27 cellular contexts compared by ENCODE assay signal in the genomic region with DNA sequence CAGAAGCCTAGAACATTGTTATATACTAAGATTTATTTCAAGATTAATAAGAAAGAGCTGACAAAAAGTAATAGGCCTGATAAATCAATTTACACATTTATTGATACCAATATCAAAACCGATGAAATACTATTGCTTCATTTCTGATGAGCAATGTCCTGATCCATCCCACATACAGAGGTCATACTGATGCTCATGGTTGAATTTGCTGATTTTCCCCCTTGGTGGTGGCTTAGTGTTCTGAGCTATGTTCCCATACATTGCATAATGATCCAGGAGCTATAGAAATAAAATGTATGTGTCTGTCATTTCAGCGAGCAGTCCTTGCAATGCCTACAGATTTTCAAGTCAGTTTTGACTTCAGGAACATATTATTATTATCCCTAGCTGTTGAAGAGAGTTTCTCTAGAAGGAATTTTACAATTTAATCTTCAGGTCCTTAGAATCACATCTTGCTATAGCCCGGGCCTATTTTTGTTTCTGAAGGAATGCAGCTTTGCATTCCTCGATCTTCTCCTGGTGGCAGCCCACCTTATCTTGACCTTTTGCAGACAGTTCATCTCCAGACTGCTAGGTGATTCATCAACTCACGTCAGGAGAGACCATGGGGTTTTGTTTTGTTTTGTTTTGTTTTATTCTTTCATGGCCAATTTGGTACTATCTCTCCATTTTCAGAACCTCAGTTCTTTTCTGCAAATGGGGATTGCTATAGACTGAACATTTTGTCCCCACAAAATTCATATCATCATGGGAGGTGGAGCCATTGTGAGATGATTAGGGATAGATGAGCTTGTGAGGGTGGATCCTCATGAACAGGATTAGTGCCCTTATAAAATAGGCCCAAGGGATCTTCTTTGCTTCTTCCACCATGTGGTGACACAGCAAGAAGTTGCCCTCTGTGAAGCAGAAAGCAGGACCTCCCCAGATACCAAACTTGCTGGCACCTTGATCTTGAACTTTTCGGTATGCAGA.
DNase-seq lines count a peak whose midpoint lies in the region; ATAC-seq and TF ChIP-seq lines count a peak whose summit lies in the region.
"Had no signal": no experiment of that assay in that cellular context is flagged by ENCODE, and none has a peak within 500 bp of the region (broad histone marks: within the 10 kb centered on the region; RNA-seq: fewer than 3 reads in every experiment).

No MANE protein-coding gene starts in this region.

- no peaks in the 10 kb centered on the region for H3K79me1 ChIP-seq in mesendoderm (ENCODE audit: low read length)

- WGBS in mesendoderm (ENCODE audit: extremely low coverage, insufficient coverage, low lambda C conversion rate), result no CpG with 5 or more reads among the region's 6 CpGs
- 82 to 85% methylated on average over 6 of the region's 6 CpGs for WGBS in thyroid gland, 2 donors

- H3K9ac ChIP-seq in mesendoderm (ENCODE audit: low read length), result no peak overlapping the region

- peaks cover 27% of the 10 kb centered on the region for H3K4me1 Mint-ChIP-seq in chondrocyte (ENCODE audit: low read depth)
- H3K4me1 Mint-ChIP-seq: CD4-positive, alpha-beta memory T cell; GM23338; WTC11 had no signal

- H3K27me3 Mint-ChIP-seq in chondrocyte (ENCODE audit: low read depth), result no peaks in the 10 kb centered on the region

- H3K36me3 Mint-ChIP-seq in chondrocyte (ENCODE audit: low read depth), result no peaks in the 10 kb centered on the region
- H3K36me3 Mint-ChIP-seq: CD4-positive, alpha-beta memory T cell; WTC11 had no signal

- H3K23ac ChIP-seq in mesendoderm (ENCODE audit: low read length), result no peak overlapping the region

- CTCF ChIA-PET in AG04450 (lab: Charles Lee), result interaction anchor here (0.7 kb wide), 1 partner anchor 562 kb away, joined by 3 read pairs; no protein-coding TSS in a partner anchor

- H3K27ac Mint-ChIP-seq in chondrocyte (ENCODE audit: unreplicated experiment), result peak overlapping the region; percentile 60
- H3K27ac Mint-ChIP-seq: activated CD8-positive, alpha-beta T cell treated with anti-CD3 and anti-CD28 coated beads, Interleukin-2, amount 10 ng/mL, durations not matched to agents 7 days and 5 days; activated naive CD4-positive, alpha-beta T cell treated with anti-CD3 and anti-CD28 coated beads for 36 hours; CD4-positive, alpha-beta memory T cell; GM23338; T-helper 2 cell treated with Interferon-gamma antibody and Interleukin-4, amounts not matched to agents 5 μg/mL and 100 μg/mL, for 36 hours; WTC11 had no signal

- no peak overlapping the region for H4K8ac ChIP-seq in mesendoderm (ENCODE audit: low read depth, low read length)

- H3K36me3 ChIP-seq in mesendoderm (ENCODE audit: control insufficient read depth, insufficient read depth, low read length), result no peaks in the 10 kb centered on the region
- no peaks in the 10 kb centered on the region for H3K36me3 ChIP-seq in thyroid gland
- H3K36me3 ChIP-seq: gastrocnemius medialis, spleen, uterus had no signal

- no peak overlapping the region for H2BK120ac ChIP-seq in mesendoderm (ENCODE audit: low read depth, low read length)

- TF ChIP-seq CTCF in AG04450 (IDR thresholded peaks at IDR 0.05; ENCODE audit: low read depth, low read length), result no peak
- no peak for TF ChIP-seq CTCF in chondrocyte (IDR thresholded peaks at IDR 0.05)
- TF ChIP-seq CTCF in thyroid gland (IDR thresholded peaks at IDR 0.05), result no peak

- POLR2A ChIA-PET in AG04450 (lab: Yijun Ruan, JAX), result interaction anchor here (0.6 to 1.0 kb wide), 2 partner anchors 17 to 21 kb away, joined by 3 to 4 read pairs; no protein-coding TSS in a partner anchor

- no peak overlapping the region for H2BK15ac ChIP-seq in mesendoderm (replicated peaks; ENCODE audit: low read depth)

- DNase-seq in AG04450 (ENCODE audit: low read depth, low spot score), result no peak
- DNase-seq in M059J (ENCODE audit: low read depth), result peak; percentile 57
- no peak for DNase-seq in chondrocyte (ENCODE audit: low spot score)
- DNase-seq in mesendoderm, result peak; percentile 35
- DNase-seq in DMS114 treated with DMSO at 0.1 percent for 48 hours (lab: John Stamatoyannopoulos, UW; ENCODE audit: unreplicated experiment), result no peak
- DNase-seq in cerebellar nuclear complex (lab: John Stamatoyannopoulos, UW), result no peak
- DNase-seq in thyroid gland, result no peak
- DNase-seq: activated CD8-positive, alpha-beta T cell treated with anti-CD3 and anti-CD28 coated beads, Interleukin-2, amount 10 ng/mL, durations not matched to agents 7 days and 5 days; activated naive CD4-positive, alpha-beta T cell treated with anti-CD3 and anti-CD28 coated beads for 36 hours; activated T-cell treated with anti-CD3 and anti-CD28 coated beads, Interleukin-2, amount 50 U/mL, for 4 hours; aorta; CD4-positive, alpha-beta memory T cell; cortex of kidney; DMS79; gastrocnemius medialis; midbrain; NCI-H1417; NCI-H526 treated with DMSO at 0.1 percent for 48 hours; psoas muscle; SIG-M5; spleen; stimulated activated CD8-positive, alpha-beta memory T cell treated with anti-CD3 and anti-CD28 coated beads, Interleukin-4, amount 100 ng/mL, for 48 hours; uterus had no signal

- no peak overlapping the region for H3K18ac ChIP-seq in mesendoderm (ENCODE audit: low read length)

- H2AK5ac ChIP-seq in mesendoderm (ENCODE audit: low read length), result no peak overlapping the region

- H3K56ac ChIP-seq in mesendoderm (ENCODE audit: low read length), result no peak overlapping the region

- ATAC-seq in GM18868 (IDR thresholded peaks at IDR 0.05; ENCODE audit: unreplicated experiment), result no peak
- ATAC-seq: activated CD8-positive, alpha-beta T cell treated with anti-CD3 and anti-CD28 coated beads, Interleukin-2, amount 10 ng/mL, durations not matched to agents 7 days and 5 days; activated T-cell treated with anti-CD3 and anti-CD28 coated beads, Interleukin-2, amount 50 U/mL, for 4 hours; gastrocnemius medialis; GM23338; psoas muscle; WTC11 had no signal

- no peaks in the 10 kb centered on the region for H3K27me3 ChIP-seq in AG04450 (ENCODE audit: control insufficient read depth, insufficient read depth, low read length)
- H3K27me3 ChIP-seq in mesendoderm (ENCODE audit: insufficient read depth, low read length, poor library complexity), result no peaks in the 10 kb centered on the region
- no peaks in the 10 kb centered on the region for H3K27me3 ChIP-seq in thyroid gland
- H3K27me3 ChIP-seq: gastrocnemius medialis, spleen, uterus had no signal

- no peak for TF ChIP-seq POLR2A in thyroid gland (IDR thresholded peaks at IDR 0.05)

- H3K9me3 Mint-ChIP-seq in chondrocyte (ENCODE audit: low read depth), result peaks cover 14% of the 10 kb centered on the region

- intact Hi-C loops in thyroid gland (cut with DNase I), result no loop called here

- H3K4me3 ChIP-seq in AG04450 (ENCODE audit: low read depth, low read length) (no peak overlapping the region), mesendoderm (ENCODE audit: low read length) (no peak overlapping the region), thyroid gland (replicated peaks in 1 of 3) (no peak overlapping the region)
- H3K4me3 ChIP-seq: gastrocnemius medialis, GM23338, psoas muscle, spleen, uterus had no signal

- no peak overlapping the region for H3K4me3 Mint-ChIP-seq in chondrocyte (ENCODE audit: unreplicated experiment)
- H3K4me3 Mint-ChIP-seq: activated CD8-positive, alpha-beta T cell treated with anti-CD3 and anti-CD28 coated beads, Interleukin-2, amount 10 ng/mL, durations not matched to agents 7 days and 5 days; activated naive CD4-positive, alpha-beta T cell treated with anti-CD3 and anti-CD28 coated beads for 36 hours; activated T-cell treated with anti-CD3 and anti-CD28 coated beads, Interleukin-2, amount 50 U/mL, for 4 hours; CD4-positive, alpha-beta memory T cell; GM23338; T-helper 2 cell treated with Interferon-gamma antibody and Interleukin-4, amounts not matched to agents 5 μg/mL and 100 μg/mL, for 36 hours; WTC11 had no signal

- no peak overlapping the region for H3K4me2 ChIP-seq in mesendoderm (ENCODE audit: low read length)
- H3K4me2 ChIP-seq: GM23338 had no signal

- H3K4me1 ChIP-seq in mesendoderm (ENCODE audit: control insufficient read depth, low read depth, low read length) (no peaks in the 10 kb centered on the region), thyroid gland (no peaks in the 10 kb centered on the region)
- H3K4me1 ChIP-seq: uterus had no signal

- H4K5ac ChIP-seq in mesendoderm (ENCODE audit: low read length), result no peak overlapping the region

- H3K79me2 ChIP-seq in mesendoderm (ENCODE audit: control insufficient read depth, insufficient read depth, low read length), result no peaks in the 10 kb centered on the region

- no peaks in the 10 kb centered on the region; the same call in 1 of the 2 replicates for H3K9me3 ChIP-seq in AG04450 (ENCODE audit: control insufficient read depth, insufficient read depth, low read length)
- no peaks in the 10 kb centered on the region for H3K9me3 ChIP-seq in thyroid gland
- H3K9me3 ChIP-seq: gastrocnemius medialis, uterus had no signal

- no peak overlapping the region for H3K4ac ChIP-seq in mesendoderm (ENCODE audit: low read depth, low read length)

- peak overlapping the region; percentile 52 for H3K27ac ChIP-seq in AG04450 (ENCODE audit: low read depth, low read length)
- H3K27ac ChIP-seq in mesendoderm (ENCODE audit: low read depth, low read length), result no peak overlapping the region
- no peak overlapping the region for H3K27ac ChIP-seq in thyroid gland
- H3K27ac ChIP-seq: gastrocnemius medialis, psoas muscle, spleen, uterus had no signal

- no peak overlapping the region for H2BK5ac ChIP-seq in mesendoderm (ENCODE audit: low read length)

Comparison
In these comparisons a context has a peak if more than half of its experiments do, and no peak if none do; other contexts are left out.
1. DNase-seq: peak in M059J (single experiment) and mesendoderm (single experiment); none in AG04450 (single experiment), chondrocyte (single experiment), DMS114 treated with DMSO at 0.1 percent for 48 hours (single experiment), cerebellar nuclear complex (0 of 2) and thyroid gland (0 of 2).